In the genomic region with DNA sequence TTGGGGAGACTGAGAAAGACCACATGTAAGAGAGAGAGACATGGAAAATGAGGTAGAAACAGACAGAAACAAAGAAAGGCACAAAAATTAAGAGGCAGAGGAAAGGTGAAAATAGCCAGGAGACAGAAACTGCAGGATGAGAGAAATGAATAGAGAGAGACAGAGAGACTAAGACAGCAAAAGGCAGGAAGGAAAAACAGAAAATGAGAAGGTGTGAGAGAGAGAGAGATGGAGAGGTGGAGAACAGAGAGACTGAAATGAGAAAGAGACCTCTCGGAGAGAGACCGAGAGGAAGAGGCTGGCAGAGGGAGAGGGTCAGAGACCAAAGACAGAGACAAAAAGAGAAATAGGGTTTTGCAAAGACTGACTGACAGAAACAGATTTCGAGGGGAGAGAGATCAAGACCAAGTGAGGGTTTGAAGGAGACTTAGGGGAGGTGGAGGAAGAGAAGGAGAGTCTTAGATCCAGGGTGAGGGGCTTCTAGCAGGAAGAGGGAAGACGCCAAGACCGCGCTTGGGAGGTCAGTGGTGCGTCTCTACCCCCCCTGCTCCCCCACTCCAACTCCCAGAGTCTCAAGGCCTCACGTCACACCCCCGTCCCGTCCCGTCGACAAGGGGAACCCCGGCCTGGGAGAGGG, we compare ENCODE assay signal across 11 cellular contexts. TPM values are rescaled to one million over a fixed set of nuclear protein-coding genes. Genes with fewer than 3 reads are reported as not detected.
DNase-seq lines count a peak whose midpoint lies in the region; ATAC-seq and TF ChIP-seq lines count a peak whose summit lies in the region.
"Had no signal": no experiment of that assay in that cellular context is flagged by ENCODE, and none has a peak within 500 bp of the region (broad histone marks: within the 10 kb centered on the region; RNA-seq: fewer than 3 reads in every experiment).

No MANE protein-coding gene starts in this region.

- H2AFZ ChIP-seq in Karpas-422 (ENCODE audit: low read length) (no peak overlapping the region), neural progenitor cell (replicated peaks) (peak overlapping the region; percentile 78)

- H3K4me1 ChIP-seq in Karpas-422 (ENCODE audit: low read length), result peaks cover 96% of the 10 kb centered on the region
- H3K4me1 ChIP-seq in neural progenitor cell, result peaks cover 37% of the 10 kb centered on the region
- H3K4me1 ChIP-seq in Caco-2, result peaks cover 18% of the 10 kb centered on the region

- H3K27me3 Mint-ChIP-seq in Calu3 (ENCODE audit: unreplicated experiment) (peaks cover 14% of the 10 kb centered on the region), chondrocyte (ENCODE audit: low read depth) (peaks cover 12% of the 10 kb centered on the region), neural progenitor cell (ENCODE audit: insufficient read depth, low read depth) (peaks cover 30% of the 10 kb centered on the region), Caco-2 (ENCODE audit: insufficient read depth, unreplicated experiment) (no peaks in the 10 kb centered on the region)

- H3K9me3 ChIP-seq in Karpas-422 (ENCODE audit: low read length) (no peaks in the 10 kb centered on the region), neural progenitor cell (ENCODE audit: low read depth) (no peaks in the 10 kb centered on the region), Caco-2 (no peaks in the 10 kb centered on the region)
- H3K9me3 ChIP-seq: ovary had no signal

- TF ChIP-seq CTCF in Calu3 (IDR thresholded peaks at IDR 0.05; ENCODE audit: unreplicated experiment), result no peak
- TF ChIP-seq CTCF in chondrocyte (IDR thresholded peaks at IDR 0.05), result no peak
- TF ChIP-seq CTCF in neural progenitor cell (IDR thresholded peaks at IDR 0.05), result no peak
- no peak for TF ChIP-seq CTCF in Caco-2 (IDR thresholded peaks at IDR 0.05; ENCODE audit: insufficient read depth in 1 of 2, low read depth in 1 of 2, low read length in 1 of 2, severe bottlenecking in 1 of 2, unreplicated experiment in 1 of 2)

- H4K20me1 ChIP-seq in Karpas-422 (ENCODE audit: insufficient read depth, low read depth, low read length) (no peaks in the 10 kb centered on the region), neural progenitor cell (ENCODE audit: low read depth) (peaks cover 23% of the 10 kb centered on the region)

- H3K9me2 ChIP-seq in Karpas-422 (replicated peaks; ENCODE audit: insufficient read depth, low read length), result no peaks in the 10 kb centered on the region

- no peaks in the 10 kb centered on the region; the same call in 1 of the 2 replicates for H3K36me3 ChIP-seq in Karpas-422 (ENCODE audit: insufficient read depth, low read length)
- no peaks in the 10 kb centered on the region for H3K36me3 ChIP-seq in neural progenitor cell
- H3K36me3 ChIP-seq in Caco-2 (ENCODE audit: control insufficient read depth, insufficient read depth, low read length), result no peaks in the 10 kb centered on the region
- H3K36me3 ChIP-seq: ovary had no signal

- H3K9ac ChIP-seq in Karpas-422 (ENCODE audit: low read length) (peak overlapping the region; percentile 74), neural progenitor cell (no peak overlapping the region)

- no TSS peak for BruUV-seq in Calu3 (replicated peaks; lab: Mats Ljungman, UMichigan)
- BruUV-seq in Caco-2 (replicated peaks; lab: Mats Ljungman, UMichigan), result no TSS peak

- H3K4me3 ChIP-seq in Karpas-422 (ENCODE audit: low read length), result peak overlapping the region; percentile 47
- peak overlapping the region; percentile 41 for H3K4me3 ChIP-seq in neural progenitor cell
- H3K4me3 ChIP-seq in Caco-2 (ENCODE audit: low read depth, low read length), result no peak overlapping the region

- H3K27ac ChIP-seq in Karpas-422 (ENCODE audit: low read length) (peak overlapping the region; percentile 99), neural progenitor cell (no peak overlapping the region)
- H3K27ac ChIP-seq: ovary, VCaP had no signal

- H3K4me1 Mint-ChIP-seq in Calu3 (ENCODE audit: low read depth, unreplicated experiment) (peaks cover 54% of the 10 kb centered on the region), chondrocyte (ENCODE audit: low read depth) (peaks cover 25% of the 10 kb centered on the region), neural progenitor cell (peaks cover 39% of the 10 kb centered on the region), Caco-2 (ENCODE audit: low read depth, unreplicated experiment) (peaks cover 7% of the 10 kb centered on the region)

- H3K27me3 ChIP-seq in Karpas-422 (ENCODE audit: low read length) (no peaks in the 10 kb centered on the region), neural progenitor cell (peaks cover 92% of the 10 kb centered on the region), Caco-2 (replicated peaks; ENCODE audit: control insufficient read depth, insufficient read depth, low read length) (no peaks in the 10 kb centered on the region)

- POLR2A ChIA-PET in Caco-2 (lab: Charles Lee), result no interaction called here

- peak overlapping the region; percentile 62 for H3K4me2 ChIP-seq in Karpas-422 (ENCODE audit: low read depth, low read length, poor library complexity, severe bottlenecking)
- peak overlapping the region; percentile 77 for H3K4me2 ChIP-seq in neural progenitor cell

- no peak for ATAC-seq in HG03025 (IDR thresholded peaks at IDR 0.05; ENCODE audit: low FRiP score, unreplicated experiment)

- H3K9me3 Mint-ChIP-seq in Calu3 (ENCODE audit: low read depth, unreplicated experiment) (no peaks in the 10 kb centered on the region), chondrocyte (ENCODE audit: low read depth) (no peaks in the 10 kb centered on the region), neural progenitor cell (no peaks in the 10 kb centered on the region), Caco-2 (ENCODE audit: unreplicated experiment) (no peaks in the 10 kb centered on the region)

- H3K4me3 Mint-ChIP-seq in Calu3 (ENCODE audit: low read depth, unreplicated experiment), result peak overlapping the region; percentile 68
- H3K4me3 Mint-ChIP-seq in chondrocyte (ENCODE audit: unreplicated experiment), result peak overlapping the region; percentile 47
- H3K4me3 Mint-ChIP-seq in neural progenitor cell, result peak overlapping the region; percentile 44
- H3K4me3 Mint-ChIP-seq in Caco-2 (ENCODE audit: unreplicated experiment), result no peak overlapping the region

- intact Hi-C loops in Calu3 (cut with micrococcal nuclease; ENCODE audit: unreplicated experiment), result no loop called here
- intact Hi-C loops in Caco-2 (cut with micrococcal nuclease; ENCODE audit: unreplicated experiment), result no loop called here

- CTCF ChIA-PET in Calu3 (lab: Charles Lee), result interaction anchor here (0.8 to 3.0 kb wide), 3 partner anchors 11 to 17 kb away, joined by 4 to 20 read pairs (median 4); no protein-coding TSS in a partner anchor
- CTCF ChIA-PET in Caco-2 (lab: Charles Lee), result interaction anchor here (1.0 kb wide), 1 partner anchor 21 kb away, joined by 3 read pairs; no protein-coding TSS in a partner anchor

- H3K27ac Mint-ChIP-seq in Calu3 (ENCODE audit: unreplicated experiment), result peak overlapping the region; percentile 88
- no peak overlapping the region for H3K27ac Mint-ChIP-seq in chondrocyte (ENCODE audit: unreplicated experiment)
- H3K27ac Mint-ChIP-seq in neural progenitor cell, result no peak overlapping the region
- no peak overlapping the region for H3K27ac Mint-ChIP-seq in Caco-2 (ENCODE audit: unreplicated experiment)

- H3F3A ChIP-seq in neural progenitor cell (ENCODE audit: low read depth), result peaks cover 19% of the 10 kb centered on the region

- H3K36me3 Mint-ChIP-seq in Calu3 (ENCODE audit: insufficient read depth, unreplicated experiment) (peaks cover 28% of the 10 kb centered on the region), chondrocyte (ENCODE audit: low read depth) (no peaks in the 10 kb centered on the region), neural progenitor cell (no peaks in the 10 kb centered on the region), Caco-2 (ENCODE audit: insufficient read depth, unreplicated experiment) (no peaks in the 10 kb centered on the region)

- peaks cover 8% of the 10 kb centered on the region for H3K79me2 ChIP-seq in Karpas-422 (ENCODE audit: low read length)
- no peaks in the 10 kb centered on the region for H3K79me2 ChIP-seq in neural progenitor cell (ENCODE audit: low read depth)

- DNase-seq in Calu3, result no peak
- peak; percentile 60 for DNase-seq in Karpas-422
- no peak for DNase-seq in chondrocyte (ENCODE audit: low spot score)
- no peak for DNase-seq in neural progenitor cell (ENCODE audit: low spot score)
- no peak for DNase-seq in ureter (ENCODE audit: low spot score)
- no peak for DNase-seq in A172 (ENCODE audit: low spot score)
- no peak for DNase-seq in Caco-2
- DNase-seq: MM.1S had no signal

RNA-seq across cellular contexts. Expression of gene AQP5, which starts 1.1 kb away (rescaled TPM):
- total RNA-seq in Calu3 (2022), result 51.9 and 54.2 TPM in 2 replicates
- total RNA-seq in Karpas-422 (2014; rRNA removed; shearing (Covaris generic); ENCODE audit: low replicate concordance), result 0.97 and 4.5 TPM in 2 replicates
- total RNA-seq in chondrocyte, result 0.20 TPM in 1 of 3 replicates, not detected in the others
- 0.09 TPM in 1 of 2 replicates, not detected in the other for total RNA-seq in neural progenitor cell (ENCODE audit: low replicate concordance)
- 0.34 TPM for total RNA-seq in ureter
- 0.07 TPM in 1 of 2 replicates, not detected in the other for total RNA-seq in A172 (2014; rRNA removed; shearing (Covaris generic))
- total RNA-seq in Caco-2 (2022), result not detected in 2 replicates

RNA-seq across cellular contexts. Expression of gene AQP2, which starts 10.1 kb away (rescaled TPM):
- not detected in 2 replicates for total RNA-seq in Calu3 (2022)
- 0.07 and 0.63 TPM in 2 replicates for total RNA-seq in Karpas-422 (2014; rRNA removed; shearing (Covaris generic); ENCODE audit: low replicate concordance)
- total RNA-seq in chondrocyte, result not detected in 3 replicates
- not detected in 2 replicates for total RNA-seq in neural progenitor cell (ENCODE audit: low replicate concordance)
- total RNA-seq in ureter, result 0.70 TPM
- not detected in 2 replicates for total RNA-seq in A172 (2014; rRNA removed; shearing (Covaris generic))
- not detected in 2 replicates for total RNA-seq in Caco-2 (2022)

RNA-seq across cellular contexts. Expression of gene AQP6, which starts 12.2 kb away (rescaled TPM):
- total RNA-seq in Calu3 (2022) (0.86 and 0.94 TPM in 2 replicates), chondrocyte (not detected in 3 replicates), neural progenitor cell (ENCODE audit: low replicate concordance) (0.12 TPM in 1 of 2 replicates, not detected in the other), ureter (not detected), Caco-2 (2022) (not detected in 2 replicates)
- 0.04 and 0.79 TPM in 2 replicates for total RNA-seq in Karpas-422 (2014; rRNA removed; shearing (Covaris generic); ENCODE audit: low replicate concordance)
- total RNA-seq in A172 (2014; rRNA removed; shearing (Covaris generic)), result not detected in 2 replicates

RNA-seq across cellular contexts. Expression of gene FAIM2, which starts 56.9 kb away (rescaled TPM):
- total RNA-seq in Calu3 (2022), result not detected in 2 replicates
- total RNA-seq in Karpas-422 (2014; rRNA removed; shearing (Covaris generic); ENCODE audit: low replicate concordance), result 27.4 and 49.8 TPM in 2 replicates
- total RNA-seq in chondrocyte, result 0.47 to 1.3 TPM (median 0.74 TPM) in 3 replicates
- 0.39 and 1.2 TPM in 2 replicates for total RNA-seq in neural progenitor cell (ENCODE audit: low replicate concordance)
- 6.2 TPM for total RNA-seq in ureter
- not detected in 2 replicates for total RNA-seq in A172 (2014; rRNA removed; shearing (Covaris generic))
- total RNA-seq in Caco-2 (2022), result 0.07 and 0.09 TPM in 2 replicates
